Comparison of ENCODE assay signal across 10 cellular contexts in genomic region chr7:27586825-27587224, GRCh38.
DNase-seq lines count a peak whose midpoint lies in the region; ATAC-seq and TF ChIP-seq lines count a peak whose summit lies in the region.
"Had no signal": no experiment of that assay in that cellular context is flagged by ENCODE, and none has a peak within 500 bp of the region (broad histone marks: within the 10 kb centered on the region; RNA-seq: fewer than 3 reads in every experiment).

No MANE protein-coding gene starts in this region.

- ATAC-seq in GM19372 (IDR thresholded peaks at IDR 0.05; ENCODE audit: low read depth, unreplicated experiment) (peak; percentile 84), HG03135 (IDR thresholded peaks at IDR 0.05; ENCODE audit: unreplicated experiment) (peak; percentile 72), PC-3 (no peak; the same call in 1 of the 2 replicates), omental fat pad (ENCODE audit: low FRiP score) (no peak)

- no peak overlapping the region for H3K4me2 ChIP-seq in PC-3 (ENCODE audit: low read length)

- no peak overlapping the region for H2AFZ ChIP-seq in PC-3 (ENCODE audit: low read length)

- DNase-seq in AG20443 (ENCODE audit: low spot score), result peak; percentile 31
- DNase-seq in NCI-H526 treated with DMSO at 0.1 percent for 48 hours (lab: John Stamatoyannopoulos, UW), result peak; percentile 84
- peak in 9 of 10 donors; percentile 12 to 92 (median 39) for DNase-seq in posterior cingulate gyrus
- no peak for DNase-seq in PC-3
- DNase-seq in omental fat pad (ENCODE audit: low spot score), result no peak
- DNase-seq in T-helper 2 cell, result no peak

- no peaks in the 10 kb centered on the region for H3K9me2 ChIP-seq in PC-3 (replicated peaks; ENCODE audit: low read length)

- CTCF ChIA-PET in PC-3 (lab: Charles Lee), result no interaction called here

- intact Hi-C loops in posterior cingulate gyrus (cut with DNase I) (no loop called here), PC-3 (cut with micrococcal nuclease) (no loop called here)

- POLR2A ChIA-PET in PC-3 (lab: Charles Lee; ENCODE audit: unreplicated experiment), result no interaction called here

- H3K27me3 ChIP-seq in PC-3 (ENCODE audit: low read length), result no peaks in the 10 kb centered on the region
- H3K27me3 ChIP-seq: BLaER1 treated with 17β-estradiol and CSF1 and Interleukin-3, amounts not matched to agents 10 nM and 100 nM; SJSA1 had no signal

- no peak overlapping the region for H3K9ac ChIP-seq in PC-3 (ENCODE audit: low read length)
- H3K9ac ChIP-seq: BLaER1 treated with 17β-estradiol and CSF1 and Interleukin-3, amounts not matched to agents 10 nM and 100 nM had no signal

- H3K27ac ChIP-seq in PC-3 (ENCODE audit: low read length), result no peak overlapping the region
- H3K27ac ChIP-seq: BLaER1 treated with 17β-estradiol and CSF1 and Interleukin-3, amounts not matched to agents 10 nM and 100 nM; SJSA1 had no signal

- TF ChIP-seq CTCF in PC-3 (conservative IDR thresholded peaks at IDR 0.05; ENCODE audit: low read depth, low read length) (no peak), omental fat pad (IDR thresholded peaks at IDR 0.05) (no peak)

- H3K4me3 ChIP-seq in PC-3 (ENCODE audit: low read length), result no peak overlapping the region
- H3K4me3 ChIP-seq: BLaER1 treated with 17β-estradiol and CSF1 and Interleukin-3, amounts not matched to agents 10 nM and 100 nM; SJSA1 had no signal

- no TSS peak for BruUV-seq in PC-3 (replicated peaks; lab: Mats Ljungman, UMichigan)

- H4K20me1 ChIP-seq in PC-3 (ENCODE audit: low read length), result no peaks in the 10 kb centered on the region
- H4K20me1 ChIP-seq: BLaER1 treated with 17β-estradiol and CSF1 and Interleukin-3, amounts not matched to agents 10 nM and 100 nM had no signal

- no peaks in the 10 kb centered on the region for H3F3A ChIP-seq in PC-3 (ENCODE audit: low read length, unreplicated experiment)

- no peaks in the 10 kb centered on the region for H3K79me2 ChIP-seq in PC-3 (ENCODE audit: low read length)

- no peaks in the 10 kb centered on the region for H3K4me1 ChIP-seq in PC-3 (ENCODE audit: insufficient read depth, low read length)

- 0 out of 2 replicates have a peak, but pooled peaks cover under 1% of the 10 kb centered on the region for H3K36me3 ChIP-seq in PC-3 (ENCODE audit: low read depth, low read length)
- H3K36me3 ChIP-seq: SJSA1 had no signal

- H3K9me3 ChIP-seq in PC-3 (ENCODE audit: low read length), result no peaks in the 10 kb centered on the region
- H3K9me3 ChIP-seq: SJSA1 had no signal

Comparison
In these comparisons a context has a peak if more than half of its experiments do, and no peak if none do; other contexts are left out.
1. DNase-seq: peak in AG20443 (single experiment), NCI-H526 treated with DMSO at 0.1 percent for 48 hours (single experiment) and posterior cingulate gyrus (9 of 10); none in PC-3 (single experiment), omental fat pad (single experiment) and T-helper 2 cell (0 of 5).
2. ATAC-seq: peak in GM19372 (single experiment) and HG03135 (single experiment); none in PC-3 (single experiment) and omental fat pad (single experiment).